In the genomic region with DNA sequence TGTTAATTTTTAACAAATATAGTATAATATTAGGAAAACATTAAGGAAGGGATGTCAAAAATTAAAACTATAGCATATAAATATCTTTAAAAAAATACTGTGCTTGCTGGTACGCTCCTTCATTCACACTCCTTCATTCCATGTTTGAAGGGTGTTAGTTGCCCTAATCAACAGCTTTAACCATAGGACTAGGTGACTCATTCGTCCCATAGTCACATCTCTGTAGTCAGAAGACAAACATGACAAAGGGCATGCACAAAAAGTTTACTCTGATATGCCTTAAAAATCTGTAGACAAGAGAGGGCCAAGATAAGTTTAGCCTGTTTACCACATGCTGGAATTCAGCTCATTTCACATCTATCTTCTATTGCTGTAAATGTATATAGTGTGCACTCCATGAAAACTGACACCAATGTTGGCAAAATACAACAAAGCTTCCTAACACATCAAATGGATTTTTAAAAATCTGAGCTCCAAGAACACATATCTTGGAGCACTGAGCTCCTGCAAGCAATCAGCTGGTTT, we compare ENCODE assay signal across 9 cellular contexts. TPM values are rescaled to one million over a fixed set of nuclear protein-coding genes. Genes with fewer than 3 reads are reported as not detected.
A peak's percentile ranks its signal among the peaks of the same experiment; 100 is the strongest.
DNase-seq lines count a peak whose midpoint lies in the region; ATAC-seq and TF ChIP-seq lines count a peak whose summit lies in the region.
"Had no signal": no experiment of that assay in that cellular context is flagged by ENCODE, and none has a peak within 500 bp of the region (broad histone marks: within the 10 kb centered on the region; RNA-seq: fewer than 3 reads in every experiment).

No MANE protein-coding gene starts in this region.

- H3K27me3 ChIP-seq in GM23248 (replicated peaks; ENCODE audit: insufficient read depth) (no peaks in the 10 kb centered on the region; the same call in 1 of the 2 replicates), SJCRH30 (no peaks in the 10 kb centered on the region), gastroesophageal sphincter (no peaks in the 10 kb centered on the region)

- in situ Hi-C loops in GM23248 (cut with MboI) (no loop called here), KBM-7 (cut with MboI; ENCODE audit: low pct_unique_long_range_greater_than_20kb, low sequenced_read_pairs) (no loop called here)

- H3K27ac ChIP-seq in GM23248 (peak overlapping the region; percentile 18; the same call in 1 of the 2 replicates), SJCRH30 (peak overlapping the region; percentile 49), gastroesophageal sphincter (peak overlapping the region; percentile 72 to 95 (median 92))

- no peaks in the 10 kb centered on the region for H3K79me2 ChIP-seq in GM23248 (ENCODE audit: insufficient read depth)

- H3K36me3 ChIP-seq in GM23248 (ENCODE audit: low read depth) (no peaks in the 10 kb centered on the region), SJCRH30 (no peaks in the 10 kb centered on the region), gastroesophageal sphincter (no peaks in the 10 kb centered on the region)

- DNase-seq in GM23248 (peak; percentile 34), SJCRH30 (peak in 1 of 2 experiments; percentile 11), skeletal muscle cell (ENCODE audit: low read depth) (no peak), NCI-H2029 (lab: John Stamatoyannopoulos, UW) (no peak), KBM-7 (no peak)
- no peak for DNase-seq in activated CD4-positive, alpha-beta T cell treated with anti-CD3 and anti-CD28 coated beads for 1 hour

- peak overlapping the region; percentile 62 for H3K9ac ChIP-seq in GM23248

- H3K4me3 ChIP-seq in GM23248: peak overlapping the region; percentile 79
- peak overlapping the region; percentile 66 for H3K4me3 ChIP-seq in SJCRH30
- H3K4me3 ChIP-seq in gastroesophageal sphincter: peak overlapping the region; percentile 54 to 70
- H3K4me3 ChIP-seq in skeletal muscle cell (ENCODE audit: low read depth, low read length): peak overlapping the region; percentile 55

- TF ChIP-seq EP300 in gastroesophageal sphincter (IDR thresholded peaks at IDR 0.05): no peak

- no peaks in the 10 kb centered on the region for H4K20me1 ChIP-seq in GM23248 (ENCODE audit: insufficient read depth)

- H3K4me1 ChIP-seq in GM23248 (ENCODE audit: insufficient read depth) (peaks cover 6% of the 10 kb centered on the region; the same call in 1 of the 2 replicates), SJCRH30 (peaks cover 10% of the 10 kb centered on the region; the same call in 1 of the 2 replicates), gastroesophageal sphincter (peaks cover 12 to 63% (median 21%) of the 10 kb centered on the region in 3 donors)

- H3K9me3 ChIP-seq in GM23248 (ENCODE audit: low read depth): no peaks in the 10 kb centered on the region
- H3K9me3 ChIP-seq in SJCRH30 (replicated peaks): no peaks in the 10 kb centered on the region
- H3K9me3 ChIP-seq in gastroesophageal sphincter: no peaks in the 10 kb centered on the region

- peaks cover 6% of the 10 kb centered on the region; the same call in 1 of the 2 replicates for H3F3A ChIP-seq in GM23248 (ENCODE audit: insufficient read depth)

- no peak for TF ChIP-seq POLR2A in gastroesophageal sphincter (IDR thresholded peaks at IDR 0.05)

- H3K9me2 ChIP-seq in GM23248 (ENCODE audit: insufficient read depth): no peaks in the 10 kb centered on the region

- ATAC-seq in gastroesophageal sphincter (no peak), HG03175 (IDR thresholded peaks at IDR 0.05; ENCODE audit: unreplicated experiment) (no peak)

- 40 to 43% methylated on average over 2 of the region's 2 CpGs for WGBS in GM23248 (ENCODE audit: low coverage in 1 of 2, low lambda C conversion rate in 2 of 2, missing lambda C conversion rate in 2 of 2), 2 experiments
- WGBS in gastroesophageal sphincter (ENCODE audit: low coverage in 1 of 2), 2 donors: 16 to 19% methylated on average over 2 of the region's 2 CpGs

- TF ChIP-seq CTCF in gastroesophageal sphincter (IDR thresholded peaks at IDR 0.05): no peak

- H3K4me2 ChIP-seq in GM23248 (ENCODE audit: unreplicated experiment): peak overlapping the region; percentile 83

- H2AFZ ChIP-seq in GM23248: peak overlapping the region; percentile 90

RNA-seq across cellular contexts. Expression of gene FAM13C, which starts 0.6 kb away (rescaled TPM):
- 0.51 and 0.54 TPM in 2 replicates for total RNA-seq in GM23248 (2014; rRNA removed; shearing (Covaris generic))
- 0.56 and 0.80 TPM in 2 replicates for polyA plus RNA-seq in GM23248 (2016; fragmentation: Nextera tagmentation; extraction: Ambion mirVana)
- total RNA-seq in SJCRH30 (2014; rRNA removed; shearing (Covaris generic)): 0.91 and 1.1 TPM in 2 replicates
- total RNA-seq in gastroesophageal sphincter: 10 to 100 TPM; 26.9 to 79.9 (median 45.5) TPM
- total RNA-seq: activated CD8-positive, alpha-beta memory T cell treated with anti-CD3 and anti-CD28 coated beads for 36 hours had no signal

Comparison
In these comparisons a context has a peak if more than half of its experiments do, and no peak if none do; other contexts are left out.
1. H3K27ac ChIP-seq: peak in every context shown above with its lines; median percentile 92 in gastroesophageal sphincter; 49 in SJCRH30; 18 in GM23248.
2. RNA of gene FAM13C, which starts 0.6 kb away (total RNA-seq): 26.9 to 79.9 TPM in gastroesophageal sphincter; 0.91 to 1.1 TPM in SJCRH30 and 0.51 to 0.54 TPM in GM23248; every median in the first group is over 10 times any median in the second.
3. Peak in every context shown above with its lines, with median percentiles within 50 percentile points of each other: H3K4me3 ChIP-seq.